In the genomic region with DNA sequence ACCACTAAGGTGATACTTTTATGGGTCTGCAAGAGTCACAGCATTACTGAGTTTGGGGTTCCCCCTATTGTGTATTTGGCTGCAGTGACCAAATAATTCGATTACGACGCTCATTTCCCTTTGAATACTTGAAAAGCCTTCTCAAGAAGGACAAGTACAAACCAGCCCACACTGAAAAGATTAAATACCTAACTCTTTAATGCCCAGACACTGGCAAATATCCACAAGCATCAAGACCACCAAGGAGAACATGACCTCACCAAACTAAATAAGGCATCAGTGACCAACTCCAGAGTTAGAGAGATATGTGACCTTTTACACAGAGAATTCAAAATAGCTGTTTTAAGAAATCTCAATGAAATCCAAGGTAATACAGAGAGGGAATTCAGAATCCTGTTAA, we compare ENCODE assay signal across 1 cellular context.
TF ChIP-seq lines count a peak whose summit lies in the region.

No MANE protein-coding gene starts in this region.

TF ChIP-seq in GM23338, 12 proteins besides CTCF, POLR2A, EP300 and RAD21 (continued from another document):
- TF ChIP-seq, protein P1, sequence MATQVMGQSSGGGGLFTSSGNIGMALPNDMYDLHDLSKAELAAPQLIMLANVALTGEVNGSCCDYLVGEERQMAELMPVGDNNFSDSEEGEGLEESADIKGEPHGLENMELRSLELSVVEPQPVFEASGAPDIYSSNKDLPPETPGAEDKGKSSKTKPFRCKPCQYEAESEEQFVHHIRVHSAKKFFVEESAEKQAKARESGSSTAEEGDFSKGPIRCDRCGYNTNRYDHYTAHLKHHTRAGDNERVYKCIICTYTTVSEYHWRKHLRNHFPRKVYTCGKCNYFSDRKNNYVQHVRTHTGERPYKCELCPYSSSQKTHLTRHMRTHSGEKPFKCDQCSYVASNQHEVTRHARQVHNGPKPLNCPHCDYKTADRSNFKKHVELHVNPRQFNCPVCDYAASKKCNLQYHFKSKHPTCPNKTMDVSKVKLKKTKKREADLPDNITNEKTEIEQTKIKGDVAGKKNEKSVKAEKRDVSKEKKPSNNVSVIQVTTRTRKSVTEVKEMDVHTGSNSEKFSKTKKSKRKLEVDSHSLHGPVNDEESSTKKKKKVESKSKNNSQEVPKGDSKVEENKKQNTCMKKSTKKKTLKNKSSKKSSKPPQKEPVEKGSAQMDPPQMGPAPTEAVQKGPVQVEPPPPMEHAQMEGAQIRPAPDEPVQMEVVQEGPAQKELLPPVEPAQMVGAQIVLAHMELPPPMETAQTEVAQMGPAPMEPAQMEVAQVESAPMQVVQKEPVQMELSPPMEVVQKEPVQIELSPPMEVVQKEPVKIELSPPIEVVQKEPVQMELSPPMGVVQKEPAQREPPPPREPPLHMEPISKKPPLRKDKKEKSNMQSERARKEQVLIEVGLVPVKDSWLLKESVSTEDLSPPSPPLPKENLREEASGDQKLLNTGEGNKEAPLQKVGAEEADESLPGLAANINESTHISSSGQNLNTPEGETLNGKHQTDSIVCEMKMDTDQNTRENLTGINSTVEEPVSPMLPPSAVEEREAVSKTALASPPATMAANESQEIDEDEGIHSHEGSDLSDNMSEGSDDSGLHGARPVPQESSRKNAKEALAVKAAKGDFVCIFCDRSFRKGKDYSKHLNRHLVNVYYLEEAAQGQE (IDR thresholded peaks at IDR 0.05; ENCODE audit: unreplicated experiment), result no peak
